In the genomic region with DNA sequence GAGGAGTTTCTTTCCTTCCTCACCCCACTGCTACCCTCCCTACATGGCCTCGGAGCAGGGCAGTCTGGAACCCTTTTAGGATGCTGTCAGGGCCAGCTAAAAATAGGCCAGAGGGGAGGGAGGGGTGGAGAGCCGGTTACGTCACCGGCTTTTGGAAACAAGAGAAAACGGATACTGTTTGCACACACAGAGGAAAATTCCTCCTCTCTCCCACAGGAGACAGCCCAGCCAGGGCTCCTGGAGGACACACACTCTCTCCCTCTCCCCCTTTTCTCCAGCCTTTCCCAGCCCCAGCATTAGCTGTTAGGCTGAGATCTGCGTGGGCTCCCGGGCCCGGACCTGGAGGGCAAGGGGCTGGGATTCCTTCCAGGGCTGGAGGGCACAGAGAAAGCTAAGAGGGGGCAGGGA, we compare ENCODE assay signal across 7 cellular contexts. TPM values are rescaled to one million over a fixed set of nuclear protein-coding genes. Genes with fewer than 3 reads are reported as not detected.
DNase-seq lines count a peak whose midpoint lies in the region; ATAC-seq and TF ChIP-seq lines count a peak whose summit lies in the region.

No MANE protein-coding gene starts in this region.

- dilution Hi-C loops in mammary epithelial cell (cut with HindIII; ENCODE audit: low sequenced_read_pairs): no loop called here

- BruUV-seq in mammary epithelial cell (replicated peaks; lab: Mats Ljungman, UMichigan): no TSS peak

- intact Hi-C loops in mammary epithelial cell (cut with micrococcal nuclease): loop anchor here (1.0 to 10.0 kb wide), 2 partner anchors 26 to 732 kb away; no protein-coding TSS in a partner anchor
- intact Hi-C loops in left colon (cut with DNase I, micrococcal nuclease): no loop called here

- peak overlapping the region; percentile 60 for H3K9ac ChIP-seq in mammary epithelial cell (ENCODE audit: insufficient read depth, low read length)

- H2AFZ ChIP-seq in mammary epithelial cell (ENCODE audit: low read depth, low read length): no peak overlapping the region

- H3K27me3 ChIP-seq in MG63: no peaks in the 10 kb centered on the region
- no peaks in the 10 kb centered on the region for H3K27me3 ChIP-seq in mammary epithelial cell (ENCODE audit: insufficient read depth, low read length)

- no peak for TF ChIP-seq CTCF in mammary epithelial cell (conservative IDR thresholded peaks at IDR 0.05 in 1 of 2, IDR thresholded peaks at IDR 0.05 in 1 of 2; ENCODE audit: extremely low read depth in 1 of 2, insufficient read depth in 1 of 2, low read depth in 1 of 2, low read length in 2 of 2)

- DNase-seq in MG63 (peak; percentile 64), mammary epithelial cell (peak; percentile 58), left colon (peak; percentile 37 to 76), superior temporal gyrus (ENCODE audit: extremely low spot score) (peak; percentile 79), DMS114 treated with DMSO at 0.1 percent for 48 hours (lab: John Stamatoyannopoulos, UW; ENCODE audit: unreplicated experiment) (no peak)

- CTCF ChIA-PET in mammary epithelial cell (lab: Charles Lee; ENCODE audit: low non-redundant PET): interaction anchor here (0.5 to 0.6 kb wide), 3 partner anchors 9 to 157 kb away, joined by 3 read pairs; no protein-coding TSS in a partner anchor

- H3K9me3 ChIP-seq in MG63 (no peaks in the 10 kb centered on the region), mammary epithelial cell (replicated peaks; ENCODE audit: insufficient read depth, low read length) (no peaks in the 10 kb centered on the region)

- no peaks in the 10 kb centered on the region for H4K20me1 ChIP-seq in mammary epithelial cell (ENCODE audit: insufficient read depth, low read length)

- WGBS in mammary epithelial cell (ENCODE audit: low coverage, missing lambda C conversion rate): 8% methylated on average over 8 of the region's 8 CpGs

- H3K4me1 ChIP-seq in mammary epithelial cell (ENCODE audit: insufficient read depth, low read length): peaks cover 53% of the 10 kb centered on the region

- peak overlapping the region; percentile 80 for H3K4me2 ChIP-seq in mammary epithelial cell (ENCODE audit: insufficient read depth, low read depth, low read length)

- H3K4me3 ChIP-seq in MG63: no peak overlapping the region
- peak overlapping the region in 1 of 3 experiments; percentile 10 for H3K4me3 ChIP-seq in mammary epithelial cell (replicated peaks in 1 of 3; ENCODE audit: insufficient read depth in 1 of 3, low read depth in 2 of 3, low read length in 3 of 3)

- H3K36me3 ChIP-seq in MG63: no peaks in the 10 kb centered on the region
- H3K36me3 ChIP-seq in mammary epithelial cell (ENCODE audit: insufficient read depth, low read length): peaks cover 8% of the 10 kb centered on the region

- in situ Hi-C loops in mammary epithelial cell (cut with MboI; ENCODE audit: low sequenced_read_pairs in 2 of 2): no loop called here

- H3K79me2 ChIP-seq in mammary epithelial cell (ENCODE audit: insufficient read depth, low read length): peaks cover 90% of the 10 kb centered on the region

- H3K27ac ChIP-seq in mammary epithelial cell (ENCODE audit: insufficient read depth, low read depth, low read length): peak overlapping the region; percentile 40

- ATAC-seq in left colon: peak; percentile 48
- ATAC-seq in GM21528 (IDR thresholded peaks at IDR 0.05; ENCODE audit: low FRiP score, unreplicated experiment): no peak
- no peak for ATAC-seq in GM18519 (IDR thresholded peaks at IDR 0.05; ENCODE audit: low FRiP score, unreplicated experiment)

RNA-seq across cellular contexts. Expression of a gene that starts 20.0 kb away (rescaled TPM):
- 5.3 and 23.6 TPM in 2 replicates for total RNA-seq in MG63 (2014; rRNA removed; shearing (Covaris generic); ENCODE audit: low replicate concordance)
- total RNA-seq in mammary epithelial cell: 10 to 100 TPM; 24.0 to 41.4 TPM
- polyA plus RNA-seq in mammary epithelial cell: 35.3 TPM
- 24.8 TPM for polyA minus RNA-seq in mammary epithelial cell
- 1 to 10 TPM; 4.9 to 5.5 TPM for total RNA-seq in left colon

RNA-seq across cellular contexts. Expression of a gene that starts 34.2 kb away (rescaled TPM):
- total RNA-seq in MG63 (2014; rRNA removed; shearing (Covaris generic); ENCODE audit: low replicate concordance): 3.9 and 4.3 TPM in 2 replicates
- total RNA-seq in mammary epithelial cell (100 to 1,000 TPM in 1 of 2 donors, 10 to 100 TPM in 1; 94.8 to 304 TPM), left colon (10 to 100 TPM in 1 of 2 donors, 1 to 10 TPM in 1; 5.4 to 14.7 TPM)
- 66.9 TPM for polyA plus RNA-seq in mammary epithelial cell
- 116 TPM for polyA minus RNA-seq in mammary epithelial cell

Comparison
In these comparisons a context has a peak if more than half of its experiments do, and no peak if none do; other contexts are left out.
1. RNA of a gene that starts 34.2 kb away (total RNA-seq): 94.8 to 304 TPM in mammary epithelial cell; 5.4 to 14.7 TPM in left colon and 3.9 to 4.3 TPM in MG63; every median in the first group is over 4 times any median in the second.